8 cellular contexts compared by ENCODE assay signal in genomic region chr13:95494082-95494681, GRCh38. TPM values are rescaled to one million over a fixed set of nuclear protein-coding genes. Genes with fewer than 3 reads are reported as not detected.
DNase-seq lines count a peak whose midpoint lies in the region; ATAC-seq, FAIRE-seq and TF ChIP-seq lines count a peak whose summit lies in the region.

No MANE protein-coding gene starts in this region.

- FAIRE-seq in A549 (lab: Jason Lieb, UNC): no peak

- H3K27ac ChIP-seq in A549 (no peak overlapping the region), lung (ENCODE audit: low read depth in 1 of 2, low read length in 1 of 2) (no peak overlapping the region)

- CTCF ChIA-PET in A549 (lab: Yijun Ruan, JAX): interaction anchor here (1.3 to 2.2 kb wide), 4 partner anchors 13 to 339 kb away, joined by 3 to 8 read pairs (median 4); no protein-coding TSS in a partner anchor

- no peak for TF ChIP-seq POLR2A in A549 (IDR thresholded peaks at IDR 0.05; ENCODE audit: low read length)

- H3K4me1 ChIP-seq in A549: peaks cover 7% of the 10 kb centered on the region; the same call in 2 of the 3 replicates
- H3K4me1 ChIP-seq in lung (ENCODE audit: control insufficient read depth in 2 of 2, insufficient read depth in 2 of 2, low read length in 2 of 2): peaks cover 2 to 6% of the 10 kb centered on the region in 2 donors

- no peak for TF ChIP-seq EP300 in A549 (IDR thresholded peaks at IDR 0.05)

- H3K9me3 ChIP-seq in A549 (0 out of 3 replicates have a peak, but pooled peaks cover 2% of the 10 kb centered on the region), lung (ENCODE audit: control insufficient read depth in 2 of 2, insufficient read depth in 1 of 2, low read length in 1 of 2) (peaks cover 0 to 4% of the 10 kb centered on the region in 2 donors)

- H3K36me3 ChIP-seq in GM06990 (ENCODE audit: control insufficient read depth, insufficient read depth, low read length) (no peaks in the 10 kb centered on the region), lung (ENCODE audit: control insufficient read depth in 2 of 2, insufficient read depth in 2 of 2, low read length in 2 of 2) (no peaks in the 10 kb centered on the region)

- peak; percentile 61 for TF ChIP-seq CTCF in A549 (IDR thresholded peaks at IDR 0.05)
- TF ChIP-seq CTCF in GM06990 (IDR thresholded peaks at IDR 0.05; ENCODE audit: insufficient read depth, low read length, poor library complexity, severe bottlenecking): peak; percentile 54
- no peak for TF ChIP-seq CTCF in lung (IDR thresholded peaks at IDR 0.05; ENCODE audit: control extremely low read depth, extremely low read depth)

- POLR2A ChIA-PET in A549 (lab: Yijun Ruan, JAX): no interaction called here

- H3K27me3 ChIP-seq in GM06990 (replicated peaks; ENCODE audit: control insufficient read depth, insufficient read depth, low read length) (no peaks in the 10 kb centered on the region), lung (ENCODE audit: control insufficient read depth, insufficient read depth) (no peaks in the 10 kb centered on the region)

- H3K4me3 ChIP-seq in A549: no peak overlapping the region
- no peak overlapping the region for H3K4me3 ChIP-seq in GM06990 (replicated peaks; ENCODE audit: low read depth, low read length)
- H3K4me3 ChIP-seq in lung: no peak overlapping the region

- ATAC-seq in A549: peak; percentile 50 to 77; a peak in 4 of 6 replicates
- ATAC-seq in HG03342 (IDR thresholded peaks at IDR 0.05; ENCODE audit: unreplicated experiment): peak; percentile 68
- peak; percentile 69 for ATAC-seq in lung (ENCODE audit: insufficient read depth, low FRiP score)
- ATAC-seq in HG03460 (IDR thresholded peaks at IDR 0.05; ENCODE audit: unreplicated experiment): no peak

- peak; percentile 48 to 75 for DNase-seq in A549 (ENCODE audit: low read depth in 1 of 2, low spot score in 1 of 2)
- no peak for DNase-seq in GM06990 (ENCODE audit: extremely low read depth, insufficient read length)
- peak; percentile 82 for DNase-seq in NCI-H82 (lab: John Stamatoyannopoulos, UW)
- DNase-seq in central memory CD4-positive, alpha-beta T cell: peak; percentile 21
- no peak for DNase-seq in lung (ENCODE audit: low spot score)
- DNase-seq in stimulated activated CD4-positive, alpha-beta T cell treated with anti-CD3 and anti-CD28 coated beads, Interleukin-2, amount 100 ng/mL, for 48 hours: no peak

- WGBS in A549 (ENCODE audit: missing lambda C conversion rate): 35% methylated on average over 7 of the region's 7 CpGs
- WGBS in lung, 2 donors: 39 to 48% methylated on average over 7 of the region's 7 CpGs

- peak; percentile 65 to 72 for TF ChIP-seq RAD21 in A549 (conservative IDR thresholded peaks at IDR 0.05 in 1 of 2, IDR thresholded peaks at IDR 0.05 in 1 of 2)

- H3K4me2 ChIP-seq in A549: no peak overlapping the region

TF ChIP-seq in A549, 52 proteins besides CTCF, POLR2A, EP300 and RAD21:
- no peak for TF ChIP-seq HEYL (CRISPR knock-in tag; IDR thresholded peaks at IDR 0.05)
- TF ChIP-seq SMC3 (IDR thresholded peaks at IDR 0.05): peak; percentile 65

RNA-seq across cellular contexts. Expression of gene CLDN10, which starts 58.3 kb away (rescaled TPM):
- polyA plus RNA-seq in A549 (2011; rRNA removed) (0.95 and 0.96 TPM in 2 replicates), A549 (2017; fragmentation: RNase III; extraction: RNeasy Plus Mini Kit Qiagen cat#74134 plus additional on column Dnase treatment) (0.12 to 0.18 TPM in 2 of 3 replicates, not detected in the other), lung (10 to 100 TPM in 1 of 2 donors, 1 to 10 TPM in 1; 3.0 to 14.5 TPM)
- 0.17 and 0.23 TPM in 2 replicates for polyA plus RNA-seq in A549 (2012; cell fraction: cytosol; rRNA removed)
- 0.06 TPM in 1 of 2 replicates, not detected in the other for polyA plus RNA-seq in A549 (2012; cell fraction: nucleus; rRNA removed)
- polyA minus RNA-seq in A549 (2011; rRNA and poly(A)+ RNA removed): 0.39 TPM in 1 of 2 replicates, not detected in the other
- total RNA-seq in lung: 1 to 10 TPM; 4.4 to 4.7 TPM

Comparison
In these comparisons a context has a peak if more than half of its experiments do, and no peak if none do; other contexts are left out.
1. DNase-seq: peak in A549 (2 of 2), NCI-H82 (single experiment) and central memory CD4-positive, alpha-beta T cell (single experiment); none in GM06990 (single experiment), lung (single experiment) and stimulated activated CD4-positive, alpha-beta T cell treated with anti-CD3 and anti-CD28 coated beads, Interleukin-2, amount 100 ng/mL, for 48 hours (0 of 2).